ENCODE assay signal across 18 cellular contexts in the genomic region with DNA sequence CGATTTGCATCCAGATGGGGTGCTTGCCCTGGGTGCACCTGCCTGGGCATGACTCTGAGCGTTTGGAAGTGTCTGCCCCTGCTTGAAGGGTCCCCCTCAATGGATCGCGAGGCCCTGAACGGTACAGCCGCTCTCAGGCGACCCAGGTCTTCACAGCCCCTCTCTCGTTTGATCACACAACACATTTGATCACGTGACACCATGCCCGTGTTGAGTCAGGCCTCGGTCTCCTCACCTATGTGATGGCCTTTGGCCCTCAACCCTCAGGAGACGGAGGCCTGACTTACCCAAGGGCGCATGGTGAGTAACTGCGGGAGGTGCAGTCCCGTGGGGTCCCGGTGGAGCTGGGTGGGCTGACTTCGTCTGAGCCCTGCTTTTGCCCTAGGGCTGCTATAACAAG. TPM values are rescaled to one million over a fixed set of nuclear protein-coding genes. Genes with fewer than 3 reads are reported as not detected.
"Had no signal": no experiment of that assay in that cellular context is flagged by ENCODE, and none has a peak within 500 bp of the region (broad histone marks: within the 10 kb centered on the region; RNA-seq: fewer than 3 reads in every experiment).

No MANE protein-coding gene starts in this region.

- H3K27ac Mint-ChIP-seq: activated CD4-positive, alpha-beta T cell treated with anti-CD3 and anti-CD28 coated beads, Interleukin-2, amount 10 ng/mL, durations not matched to agents 7 days and 5 days; dendritic cell treated with granulocyte-macrophage colony-stimulating factor and Interleukin-4, amounts not matched to agents 40 ng/mL and 50 ng/mL, for 4 days; T-helper 2 cell treated with Interferon-gamma antibody and Interleukin-4, amounts not matched to agents 5 μg/mL and 100 μg/mL, for 36 hours; type B pancreatic cell had no signal

- H3K27me3 ChIP-seq: gastroesophageal sphincter, heart right ventricle, ovary, sigmoid colon had no signal

- DNase-seq: activated CD4-positive, alpha-beta T cell treated with anti-CD3 and anti-CD28 coated beads, Interleukin-2, amount 10 ng/mL, durations not matched to agents 7 days and 5 days; aorta; effector memory CD4-positive, alpha-beta T cell; heart right ventricle; left colon; sigmoid colon; stimulated activated CD4-positive, alpha-beta T cell treated with anti-CD3 and anti-CD28 coated beads, Interleukin-1b, Interleukin-23, amount 100 ng/mL, for 48 hours; stimulated activated naive CD8-positive, alpha-beta T cell treated with anti-CD3 and anti-CD28 coated beads, Interleukin-15, amount 100 ng/mL, for 72 hours had no signal

- H3K36me3 ChIP-seq: gastroesophageal sphincter, ovary, sigmoid colon had no signal

- ATAC-seq: gastroesophageal sphincter; heart right ventricle; left colon; stimulated activated naive CD8-positive, alpha-beta T cell treated with anti-CD3 and anti-CD28 coated beads, Interleukin-15, amount 100 ng/mL, for 72 hours had no signal

- H3K9me3 ChIP-seq: gastroesophageal sphincter, heart right ventricle, ovary, sigmoid colon had no signal

- H3K9me3 Mint-ChIP-seq: activated CD4-positive, alpha-beta T cell treated with anti-CD3 and anti-CD28 coated beads, Interleukin-2, amount 10 ng/mL, durations not matched to agents 7 days and 5 days; dendritic cell treated with granulocyte-macrophage colony-stimulating factor and Interleukin-4, amounts not matched to agents 40 ng/mL and 50 ng/mL, for 4 days; neural crest cell; stimulated activated naive CD8-positive, alpha-beta T cell treated with anti-CD3 and anti-CD28 coated beads, Interleukin-15, amount 100 ng/mL, for 72 hours; T-helper 2 cell treated with Interferon-gamma antibody and Interleukin-4, amounts not matched to agents 5 μg/mL and 100 μg/mL, for 36 hours; type B pancreatic cell had no signal

- H3K27me3 Mint-ChIP-seq: activated CD4-positive, alpha-beta T cell treated with anti-CD3 and anti-CD28 coated beads, Interleukin-2, amount 10 ng/mL, durations not matched to agents 7 days and 5 days; stimulated activated naive CD8-positive, alpha-beta T cell treated with anti-CD3 and anti-CD28 coated beads, Interleukin-15, amount 100 ng/mL, for 72 hours had no signal

- H3K27ac ChIP-seq: gastroesophageal sphincter, heart right ventricle, ovary, sigmoid colon had no signal

- H3K4me3 ChIP-seq: gastroesophageal sphincter, heart right ventricle, lung, ovary, sigmoid colon had no signal

- H3K4me3 Mint-ChIP-seq: activated CD4-positive, alpha-beta T cell treated with anti-CD3 and anti-CD28 coated beads, Interleukin-2, amount 10 ng/mL, durations not matched to agents 7 days and 5 days; dendritic cell treated with granulocyte-macrophage colony-stimulating factor and Interleukin-4, amounts not matched to agents 40 ng/mL and 50 ng/mL, for 4 days; stimulated activated naive CD8-positive, alpha-beta T cell treated with anti-CD3 and anti-CD28 coated beads, Interleukin-15, amount 100 ng/mL, for 72 hours; T-helper 2 cell treated with Interferon-gamma antibody and Interleukin-4, amounts not matched to agents 5 μg/mL and 100 μg/mL, for 36 hours; type B pancreatic cell had no signal

- H3K36me3 Mint-ChIP-seq: type B pancreatic cell had no signal

RNA-seq across cellular contexts. Expression of a gene that starts 20.5 kb away (rescaled TPM):
- total RNA-seq: cerebellum, pulmonary artery endothelial cell had no signal

RNA-seq across cellular contexts. Expression of a gene that starts 24.0 kb away (rescaled TPM):
- total RNA-seq: activated CD4-positive, alpha-beta T cell treated with anti-CD3 and anti-CD28 coated beads, Interleukin-2, amount 10 ng/mL, durations not matched to agents 7 days and 5 days; cerebellum; heart right ventricle; pulmonary artery endothelial cell; temporal lobe had no signal
- polyA plus RNA-seq: heart right ventricle, lung had no signal
